9 cellular contexts compared by ENCODE assay signal in genomic region chr11:44899959-44900358, GRCh38. TPM values are rescaled to one million over a fixed set of nuclear protein-coding genes. Genes with fewer than 3 reads are reported as not detected.
DNase-seq lines count a peak whose midpoint lies in the region; ATAC-seq, FAIRE-seq and TF ChIP-seq lines count a peak whose summit lies in the region.
"Had no signal": no experiment of that assay in that cellular context is flagged by ENCODE, and none has a peak within 500 bp of the region (broad histone marks: within the 10 kb centered on the region; RNA-seq: fewer than 3 reads in every experiment).

No MANE protein-coding gene starts in this region.

- no peaks in the 10 kb centered on the region for H3K36me3 ChIP-seq in A673 (ENCODE audit: insufficient read depth, low read length, poor library complexity, severe bottlenecking)

- intact Hi-C loops in A673 (cut with micrococcal nuclease; ENCODE audit: unreplicated experiment), result loop anchor here (5.0 kb wide), 1 partner anchor 343 kb away; no protein-coding TSS in a partner anchor

- H3K4me1 ChIP-seq in A673 (ENCODE audit: insufficient read depth, low read length, poor library complexity, severe bottlenecking), result no peaks in the 10 kb centered on the region

- CTCF ChIA-PET in A673 (lab: Charles Lee), result interaction anchor here (0.6 to 1.5 kb wide), 4 partner anchors 11 to 344 kb away, joined by 3 to 7 read pairs (median 4); no protein-coding TSS in a partner anchor

- no peak for ATAC-seq in HG02763 (IDR thresholded peaks at IDR 0.05; ENCODE audit: unreplicated experiment)

- TF ChIP-seq CTCF in A673 (conservative IDR thresholded peaks at IDR 0.05; ENCODE audit: low read depth, low read length) (no peak), fibroblast of the aortic adventitia (IDR thresholded peaks at IDR 0.05; ENCODE audit: insufficient read depth, low read length) (no peak), D721Med (IDR thresholded peaks at IDR 0.05; ENCODE audit: insufficient read depth, missing control alignments) (no peak)

- POLR2A ChIA-PET in A673 (lab: Charles Lee; ENCODE audit: low non-redundant PET), result no interaction called here

- FAIRE-seq in urothelium cell line (lab: Jason Lieb, UNC) (no peak), D721Med (lab: Jason Lieb, UNC) (no peak)
- FAIRE-seq: GM18507 had no signal

- H3K4me3 ChIP-seq in A673 (ENCODE audit: low read depth, low read length, poor library complexity, severe bottlenecking) (no peak overlapping the region), fibroblast of the aortic adventitia (ENCODE audit: low read depth, low read length) (no peak overlapping the region)

- no peak overlapping the region for H3K27ac ChIP-seq in A673 (ENCODE audit: low read depth, low read length, poor library complexity, severe bottlenecking)

- BruUV-seq in A673 (replicated peaks; lab: Mats Ljungman, UMichigan), result no TSS peak

- H3K27me3 ChIP-seq in A673 (replicated peaks; ENCODE audit: insufficient read depth, low read depth, low read length, poor library complexity), result no peaks in the 10 kb centered on the region

- DNase-seq in A673 (ENCODE audit: low spot score) (peak; percentile 92), H4 (ENCODE audit: low spot score) (peak; percentile 53), SW480 (ENCODE audit: low spot score) (peak; percentile 49), fibroblast of the aortic adventitia (ENCODE audit: low read depth) (peak; percentile 69), urothelium cell line (ENCODE audit: low spot score) (peak; percentile 35), D721Med (ENCODE audit: insufficient read length, low spot score) (no peak), globus pallidus (ENCODE audit: low spot score) (no peak)

- no peaks in the 10 kb centered on the region for H3K9me3 ChIP-seq in A673 (ENCODE audit: low read depth, low read length, poor library complexity, severe bottlenecking)

RNA-seq across cellular contexts. Expression of gene TP53I11, which starts 50.7 kb away (rescaled TPM):
- total RNA-seq in A673 (2021), result 52.0 and 80.9 TPM in 2 replicates
- 10.4 and 13.5 TPM in 2 replicates for total RNA-seq in H4 (2014; rRNA removed; shearing (Covaris generic))
- 23.1 and 27.4 TPM in 2 replicates for total RNA-seq in fibroblast of the aortic adventitia (ENCODE audit: low replicate concordance)

Comparison
In these comparisons a context has a peak if more than half of its experiments do, and no peak if none do; other contexts are left out.
1. DNase-seq: peak in A673 (single experiment), H4 (single experiment), SW480 (single experiment), fibroblast of the aortic adventitia (single experiment) and urothelium cell line (single experiment); none in D721Med (single experiment) and globus pallidus (single experiment).